In the genomic region with DNA sequence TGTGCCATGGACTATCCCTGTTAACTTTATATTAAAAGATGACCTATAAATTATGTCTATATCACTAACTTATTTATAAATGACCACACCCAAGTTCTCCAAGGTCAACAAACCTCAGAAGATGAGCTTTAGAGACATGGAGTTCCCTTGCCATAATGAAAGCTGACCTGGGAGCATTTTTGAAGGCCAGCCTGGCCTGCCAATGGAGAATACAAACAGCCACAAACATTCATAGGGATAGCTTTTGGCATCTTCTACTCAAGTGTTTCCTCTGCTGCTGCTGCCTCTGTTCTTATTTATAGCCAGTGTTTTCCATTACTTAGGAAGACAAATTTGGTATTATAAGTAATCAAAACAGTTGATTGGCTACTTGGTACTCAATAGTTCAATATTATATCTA, we compare ENCODE assay signal across 6 cellular contexts.
"Had no signal": no experiment of that assay in that cellular context is flagged by ENCODE, and none has a peak within 500 bp of the region (broad histone marks: within the 10 kb centered on the region; RNA-seq: fewer than 3 reads in every experiment).

No MANE protein-coding gene starts in this region.

- H3K4me3 ChIP-seq: K562 had no signal

- ATAC-seq: HepG2, K562 had no signal

- H3K27ac ChIP-seq: HL-60 had no signal

- DNase-seq: IMR-90, KBM-7, KG1 had no signal
